In genomic region chr16:22296225-22297113, GRCh38 we compare ENCODE assay signal across 1 cellular context.
A peak's percentile ranks its signal among the peaks of the same experiment; 100 is the strongest.
TF ChIP-seq lines count a peak whose summit lies in the region.

No MANE protein-coding gene starts in this region.

TF ChIP-seq in K562, 482 proteins besides CTCF, POLR2A, EP300 and RAD21 (continued from another document and continues in another):
- no peak for TF ChIP-seq ZBTB11 (CRISPR knock-in tag; IDR thresholded peaks at IDR 0.05)
- TF ChIP-seq CHD7 (IDR thresholded peaks at IDR 0.05; ENCODE audit: low read depth, low read length): no peak
- TF ChIP-seq CBFA2T2 (conservative IDR thresholded peaks at IDR 0.05): no peak
- peak in 1 of 2 experiments; percentile 86 for TF ChIP-seq AFF1 (IDR thresholded peaks at IDR 0.05; ENCODE audit: low read depth in 1 of 2, partially characterized antibody in 2 of 2)
- TF ChIP-seq BRF1 (IDR thresholded peaks at IDR 0.05; ENCODE audit: borderline replicate concordance, extremely low read depth, insufficient read length): peak; percentile 75
- no peak for TF ChIP-seq PPARD (CRISPR knock-in tag; IDR thresholded peaks at IDR 0.05)
- TF ChIP-seq MNT (conservative IDR thresholded peaks at IDR 0.05): no peak
- no peak for TF ChIP-seq KDM1A (IDR thresholded peaks at IDR 0.05)
- TF ChIP-seq DDX20 (tag; IDR thresholded peaks at IDR 0.05; ENCODE audit: low read depth): no peak
- TF ChIP-seq CBX8 (IDR thresholded peaks at IDR 0.05; ENCODE audit: borderline replicate concordance, extremely low read depth, low read depth, low read length, poor library complexity, severe bottlenecking): no peak
- no peak for TF ChIP-seq ASH1L (IDR thresholded peaks at IDR 0.05; ENCODE audit: borderline replicate concordance, low read depth, partially characterized antibody)
- TF ChIP-seq ZBTB34 (CRISPR knock-in tag; IDR thresholded peaks at IDR 0.05): no peak
- no peak for TF ChIP-seq NR0B1 (IDR thresholded peaks at IDR 0.05; ENCODE audit: partially characterized antibody)
- peak; percentile 28; the same call in 1 of the 2 replicates for TF ChIP-seq DPF2 (IDR thresholded peaks at IDR 0.05)
- TF ChIP-seq BACH1 (tag; IDR thresholded peaks at IDR 0.05): 0 out of 2 replicates have a peak, but pooled peaks have one; percentile 29
- peak; percentile 46; the same call in 1 of the 2 replicates for TF ChIP-seq ELF1 (tag; IDR thresholded peaks at IDR 0.05)
- no peak for TF ChIP-seq CXXC5 (CRISPR knock-in tag; IDR thresholded peaks at IDR 0.05)
- TF ChIP-seq ZFP91 (CRISPR knock-in tag; IDR thresholded peaks at IDR 0.05): peak; percentile 94
- TF ChIP-seq NKRF (IDR thresholded peaks at IDR 0.05; ENCODE audit: borderline replicate concordance): no peak
